1 cellular context compared by ENCODE assay signal in genomic region chr2:219087371-219087770, GRCh38.
TF ChIP-seq lines count a peak whose summit lies in the region.

No MANE protein-coding gene starts in this region.

TF ChIP-seq in GM23338, 12 proteins besides CTCF, POLR2A, EP300 and RAD21 (continued from another document):
- TF ChIP-seq, protein P1, sequence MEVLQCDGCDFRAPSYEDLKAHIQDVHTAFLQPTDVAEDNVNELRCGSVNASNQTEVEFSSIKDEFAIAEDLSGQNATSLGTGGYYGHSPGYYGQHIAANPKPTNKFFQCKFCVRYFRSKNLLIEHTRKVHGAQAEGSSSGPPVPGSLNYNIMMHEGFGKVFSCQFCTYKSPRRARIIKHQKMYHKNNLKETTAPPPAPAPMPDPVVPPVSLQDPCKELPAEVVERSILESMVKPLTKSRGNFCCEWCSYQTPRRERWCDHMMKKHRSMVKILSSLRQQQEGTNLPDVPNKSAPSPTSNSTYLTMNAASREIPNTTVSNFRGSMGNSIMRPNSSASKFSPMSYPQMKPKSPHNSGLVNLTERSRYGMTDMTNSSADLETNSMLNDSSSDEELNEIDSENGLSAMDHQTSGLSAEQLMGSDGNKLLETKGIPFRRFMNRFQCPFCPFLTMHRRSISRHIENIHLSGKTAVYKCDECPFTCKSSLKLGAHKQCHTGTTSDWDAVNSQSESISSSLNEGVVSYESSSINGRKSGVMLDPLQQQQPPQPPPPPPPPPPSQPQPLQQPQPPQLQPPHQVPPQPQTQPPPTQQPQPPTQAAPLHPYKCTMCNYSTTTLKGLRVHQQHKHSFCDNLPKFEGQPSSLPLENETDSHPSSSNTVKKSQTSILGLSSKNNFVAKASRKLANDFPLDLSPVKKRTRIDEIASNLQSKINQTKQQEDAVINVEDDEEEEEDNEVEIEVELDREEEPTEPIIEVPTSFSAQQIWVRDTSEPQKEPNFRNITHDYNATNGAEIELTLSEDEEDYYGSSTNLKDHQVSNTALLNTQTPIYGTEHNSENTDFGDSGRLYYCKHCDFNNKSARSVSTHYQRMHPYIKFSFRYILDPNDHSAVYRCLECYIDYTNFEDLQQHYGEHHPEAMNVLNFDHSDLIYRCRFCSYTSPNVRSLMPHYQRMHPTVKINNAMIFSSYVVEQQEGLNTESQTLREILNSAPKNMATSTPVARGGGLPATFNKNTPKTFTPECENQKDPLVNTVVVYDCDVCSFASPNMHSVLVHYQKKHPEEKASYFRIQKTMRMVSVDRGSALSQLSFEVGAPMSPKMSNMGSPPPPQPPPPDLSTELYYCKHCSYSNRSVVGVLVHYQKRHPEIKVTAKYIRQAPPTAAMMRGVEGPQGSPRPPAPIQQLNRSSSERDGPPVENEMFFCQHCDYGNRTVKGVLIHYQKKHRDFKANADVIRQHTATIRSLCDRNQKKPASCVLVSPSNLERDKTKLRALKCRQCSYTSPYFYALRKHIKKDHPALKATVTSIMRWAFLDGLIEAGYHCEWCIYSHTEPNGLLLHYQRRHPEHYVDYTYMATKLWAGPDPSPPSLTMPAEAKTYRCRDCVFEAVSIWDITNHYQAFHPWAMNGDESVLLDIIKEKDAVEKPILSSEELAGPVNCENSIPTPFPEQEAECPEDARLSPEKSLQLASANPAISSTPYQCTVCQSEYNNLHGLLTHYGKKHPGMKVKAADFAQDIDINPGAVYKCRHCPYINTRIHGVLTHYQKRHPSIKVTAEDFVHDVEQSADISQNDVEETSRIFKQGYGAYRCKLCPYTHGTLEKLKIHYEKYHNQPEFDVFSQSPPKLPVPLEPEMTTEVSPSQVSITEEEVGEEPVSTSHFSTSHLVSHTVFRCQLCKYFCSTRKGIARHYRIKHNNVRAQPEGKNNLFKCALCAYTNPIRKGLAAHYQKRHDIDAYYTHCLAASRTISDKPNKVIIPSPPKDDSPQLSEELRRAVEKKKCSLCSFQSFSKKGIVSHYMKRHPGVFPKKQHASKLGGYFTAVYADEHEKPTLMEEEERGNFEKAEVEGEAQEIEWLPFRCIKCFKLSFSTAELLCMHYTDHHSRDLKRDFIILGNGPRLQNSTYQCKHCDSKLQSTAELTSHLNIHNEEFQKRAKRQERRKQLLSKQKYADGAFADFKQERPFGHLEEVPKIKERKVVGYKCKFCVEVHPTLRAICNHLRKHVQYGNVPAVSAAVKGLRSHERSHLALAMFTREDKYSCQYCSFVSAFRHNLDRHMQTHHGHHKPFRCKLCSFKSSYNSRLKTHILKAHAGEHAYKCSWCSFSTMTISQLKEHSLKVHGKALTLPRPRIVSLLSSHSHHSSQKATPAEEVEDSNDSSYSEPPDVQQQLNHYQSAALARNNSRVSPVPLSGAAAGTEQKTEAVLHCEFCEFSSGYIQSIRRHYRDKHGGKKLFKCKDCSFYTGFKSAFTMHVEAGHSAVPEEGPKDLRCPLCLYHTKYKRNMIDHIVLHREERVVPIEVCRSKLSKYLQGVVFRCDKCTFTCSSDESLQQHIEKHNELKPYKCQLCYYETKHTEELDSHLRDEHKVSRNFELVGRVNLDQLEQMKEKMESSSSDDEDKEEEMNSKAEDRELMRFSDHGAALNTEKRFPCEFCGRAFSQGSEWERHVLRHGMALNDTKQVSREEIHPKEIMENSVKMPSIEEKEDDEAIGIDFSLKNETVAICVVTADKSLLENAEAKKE (CRISPR knock-in tag; IDR thresholded peaks at IDR 0.05), result no peak
- no peak for TF ChIP-seq STAT1 (IDR thresholded peaks at IDR 0.05; ENCODE audit: unreplicated experiment)
- TF ChIP-seq REST (IDR thresholded peaks at IDR 0.05; ENCODE audit: unreplicated experiment), result no peak
- no peak for TF ChIP-seq CREB1 (CRISPR knock-in tag; IDR thresholded peaks at IDR 0.05; ENCODE audit: low read depth)
- TF ChIP-seq ZNF114 (CRISPR knock-in tag; IDR thresholded peaks at IDR 0.05), result no peak
- no peak for TF ChIP-seq EZH2phosphoT487 (IDR thresholded peaks at IDR 0.05; ENCODE audit: unreplicated experiment)
- no peak for TF ChIP-seq POLR2AphosphoS5 (IDR thresholded peaks at IDR 0.05; ENCODE audit: low read depth)
- TF ChIP-seq ETS1 (IDR thresholded peaks at IDR 0.05), result no peak
